ENCODE assay signal across 14 cellular contexts in genomic region chr5:177025139-177025538, GRCh38. TPM values are rescaled to one million over a fixed set of nuclear protein-coding genes. Genes with fewer than 3 reads are reported as not detected.
DNase-seq lines count a peak whose midpoint lies in the region; ATAC-seq and TF ChIP-seq lines count a peak whose summit lies in the region.
"Had no signal": no experiment of that assay in that cellular context is flagged by ENCODE, and none has a peak within 500 bp of the region (broad histone marks: within the 10 kb centered on the region; RNA-seq: fewer than 3 reads in every experiment).

No MANE protein-coding gene starts in this region.

- H3K9ac ChIP-seq in SK-N-SH: no peak overlapping the region

- H3K36me3 Mint-ChIP-seq in IgD-negative memory B cell (peaks cover 2% of the 10 kb centered on the region), brain (peaks cover 53% of the 10 kb centered on the region), natural killer cell (no peaks in the 10 kb centered on the region)

- DNase-seq in SK-N-SH (no peak), natural killer cell (no peak), NCI-H446 treated with DMSO at 0.1 percent for 48 hours (lab: John Stamatoyannopoulos, UW) (no peak), Peyer's patch (no peak), kidney glomerular epithelial cell (lab: John Stamatoyannopoulos, UW) (no peak)
- DNase-seq: activated CD4-positive, alpha-beta T cell treated with anti-CD3 and anti-CD28 coated beads, Interleukin-2, amount 10 ng/mL, durations not matched to agents 24 days and 14 days; aorta; NCI-H1930; NCI-H526; stimulated activated naive CD4-positive, alpha-beta T cell treated with Interleukin-2 at 50 U/mL for 16 hours; uterus had no signal

- TF ChIP-seq POLR2A in Peyer's patch (IDR thresholded peaks at IDR 0.05): no peak

- H3K4me3 ChIP-seq in SK-N-SH (ENCODE audit: low read depth in 2 of 2, low read length in 1 of 2): no peak overlapping the region
- no peak overlapping the region for H3K4me3 ChIP-seq in Peyer's patch
- H3K4me3 ChIP-seq: uterus had no signal

- no peak for ATAC-seq in SK-N-SH treated with all-trans-retinoic acid at 6 μM for 48 hours
- ATAC-seq in natural killer cell: no peak

- 94% methylated on average over 3 of the region's 3 CpGs for whole genome bisulfite sequencing in SK-N-SH (ENCODE audit: low lambda C conversion rate)

- H3K4me1 Mint-ChIP-seq in IgD-negative memory B cell (peaks cover 16 to 32% (median 18%) of the 10 kb centered on the region in 3 donors), brain (peaks cover 45% of the 10 kb centered on the region), natural killer cell (peaks cover 38 to 43% of the 10 kb centered on the region in 2 donors)

- intact Hi-C loops in natural killer cell (cut with micrococcal nuclease): no loop called here

- H2AFZ ChIP-seq in SK-N-SH (ENCODE audit: low read depth): no peak overlapping the region

- no peak overlapping the region for H3K4me2 ChIP-seq in SK-N-SH

- H3K36me3 ChIP-seq in SK-N-SH (replicated peaks in 1 of 2; ENCODE audit: control insufficient read depth in 1 of 2, insufficient read depth in 2 of 2, low read length in 1 of 2) (peaks cover 6 to 15% of the 10 kb centered on the region in 2 experiments), Peyer's patch (no peaks in the 10 kb centered on the region)
- H3K36me3 ChIP-seq: uterus had no signal

- TF ChIP-seq CTCF in SK-N-SH (IDR thresholded peaks at IDR 0.05) (no peak), brain (conservative IDR thresholded peaks at IDR 0.05) (no peak), natural killer cell (IDR thresholded peaks at IDR 0.05) (no peak), Peyer's patch (IDR thresholded peaks at IDR 0.05) (no peak)

- TF ChIP-seq RAD21 in SK-N-SH (IDR thresholded peaks at IDR 0.05; ENCODE audit: low read length): no peak

- H3K79me2 ChIP-seq in SK-N-SH (ENCODE audit: insufficient read depth): peaks cover 76% of the 10 kb centered on the region

- H3K27ac Mint-ChIP-seq in IgD-negative memory B cell: peak overlapping the region in 2 of 3 donors; percentile 18 to 29
- H3K27ac Mint-ChIP-seq in brain: peak overlapping the region; percentile 59 to 88 (median 82)
- H3K27ac Mint-ChIP-seq in natural killer cell: peak overlapping the region; percentile 34 to 76
- H3K27ac Mint-ChIP-seq: activated CD4-positive, alpha-beta T cell treated with anti-CD3 and anti-CD28 coated beads, Interleukin-2, amount 10 ng/mL, durations not matched to agents 24 days and 14 days had no signal

- no peak for TF ChIP-seq EP300 in SK-N-SH (IDR thresholded peaks at IDR 0.05; ENCODE audit: borderline replicate concordance in 1 of 2, low read depth in 1 of 2, low read length in 1 of 2)

- H3K9me3 Mint-ChIP-seq in IgD-negative memory B cell (no peaks in the 10 kb centered on the region), brain (peaks cover 0 to 5% (median 4%) of the 10 kb centered on the region in 5 experiments), natural killer cell (no peaks in the 10 kb centered on the region)
- H3K9me3 Mint-ChIP-seq: activated CD4-positive, alpha-beta T cell treated with anti-CD3 and anti-CD28 coated beads, Interleukin-2, amount 10 ng/mL, durations not matched to agents 24 days and 14 days had no signal

- no peaks in the 10 kb centered on the region for H3K9me3 ChIP-seq in SK-N-SH
- no peaks in the 10 kb centered on the region for H3K9me3 ChIP-seq in Peyer's patch
- H3K9me3 ChIP-seq: uterus had no signal

- no peaks in the 10 kb centered on the region for H3K27me3 ChIP-seq in SK-N-SH (ENCODE audit: insufficient read depth)
- H3K27me3 ChIP-seq in Peyer's patch: no peaks in the 10 kb centered on the region
- H3K27me3 ChIP-seq: uterus had no signal

- POLR2A ChIA-PET in SK-N-SH (lab: Yijun Ruan, JAX): no interaction called here

- no peaks in the 10 kb centered on the region for H4K20me1 ChIP-seq in SK-N-SH (ENCODE audit: insufficient read depth)

- peaks cover 0 to 5% of the 10 kb centered on the region in 2 experiments; a peak in 1 of 4 replicates for H3K4me1 ChIP-seq in SK-N-SH (ENCODE audit: control insufficient read depth in 1 of 2, insufficient read depth in 2 of 2, low read depth in 1 of 2, low read length in 1 of 2)
- H3K4me1 ChIP-seq in Peyer's patch: peaks cover 0 to 21% (median 5%) of the 10 kb centered on the region in 4 donors

- no peaks in the 10 kb centered on the region for H3K9me2 ChIP-seq in SK-N-SH

- H3K27ac ChIP-seq in SK-N-SH (ENCODE audit: low read depth in 2 of 2, low read length in 1 of 2) (no peak overlapping the region), Peyer's patch (no peak overlapping the region)
- H3K27ac ChIP-seq: uterus had no signal

- CTCF ChIA-PET in SK-N-SH (lab: Yijun Ruan, JAX): interaction anchor here (1.6 kb wide), 1 partner anchor 364 kb away, joined by 7 read pairs; no protein-coding TSS in a partner anchor

- no peaks in the 10 kb centered on the region for H3K27me3 Mint-ChIP-seq in IgD-negative memory B cell
- H3K27me3 Mint-ChIP-seq in brain: peaks cover 3% of the 10 kb centered on the region
- H3K27me3 Mint-ChIP-seq in natural killer cell (ENCODE audit: low read depth in 2 of 2): no peaks in the 10 kb centered on the region
- H3K27me3 Mint-ChIP-seq: activated CD4-positive, alpha-beta T cell treated with anti-CD3 and anti-CD28 coated beads, Interleukin-2, amount 10 ng/mL, durations not matched to agents 24 days and 14 days had no signal

- H3K4me3 Mint-ChIP-seq in IgD-negative memory B cell (peak overlapping the region in 3 of 4 donors; percentile 28 to 57 (median 40)), brain (peak overlapping the region; percentile 69 to 88 (median 76)), natural killer cell (peak overlapping the region; percentile 32)

- peaks cover 10% of the 10 kb centered on the region for H3F3A ChIP-seq in SK-N-SH (replicated peaks; ENCODE audit: insufficient read depth)

TF ChIP-seq in SK-N-SH, 30 proteins besides CTCF, POLR2A, EP300 and RAD21 (continues in another document):
- peak; percentile 12; the same call in 1 of the 2 replicates for TF ChIP-seq NFIC (IDR thresholded peaks at IDR 0.05; ENCODE audit: borderline replicate concordance)
- no peak for TF ChIP-seq ZBTB33 (IDR thresholded peaks at IDR 0.05; ENCODE audit: borderline replicate concordance, low read depth)
- no peak for TF ChIP-seq TEAD4 (IDR thresholded peaks at IDR 0.05; ENCODE audit: borderline replicate concordance, insufficient read depth)
- TF ChIP-seq MEF2A (IDR thresholded peaks at IDR 0.05; ENCODE audit: borderline replicate concordance, low read depth): no peak

TF ChIP-seq in SK-N-SH treated with all-trans-retinoic acid at 6 μM for 48 hours, 23 proteins besides CTCF, POLR2A, EP300 and RAD21:
- TF ChIP-seq ESRRG (CRISPR knock-in tag; IDR thresholded peaks at IDR 0.05): no peak
- TF ChIP-seq GLIS3 (CRISPR knock-in tag; IDR thresholded peaks at IDR 0.05): no peak
- TF ChIP-seq ZNF8 (CRISPR knock-in tag; IDR thresholded peaks at IDR 0.05): no peak
- TF ChIP-seq CREB5 (CRISPR knock-in tag; IDR thresholded peaks at IDR 0.05; ENCODE audit: low read depth): no peak
- TF ChIP-seq, protein P1, sequence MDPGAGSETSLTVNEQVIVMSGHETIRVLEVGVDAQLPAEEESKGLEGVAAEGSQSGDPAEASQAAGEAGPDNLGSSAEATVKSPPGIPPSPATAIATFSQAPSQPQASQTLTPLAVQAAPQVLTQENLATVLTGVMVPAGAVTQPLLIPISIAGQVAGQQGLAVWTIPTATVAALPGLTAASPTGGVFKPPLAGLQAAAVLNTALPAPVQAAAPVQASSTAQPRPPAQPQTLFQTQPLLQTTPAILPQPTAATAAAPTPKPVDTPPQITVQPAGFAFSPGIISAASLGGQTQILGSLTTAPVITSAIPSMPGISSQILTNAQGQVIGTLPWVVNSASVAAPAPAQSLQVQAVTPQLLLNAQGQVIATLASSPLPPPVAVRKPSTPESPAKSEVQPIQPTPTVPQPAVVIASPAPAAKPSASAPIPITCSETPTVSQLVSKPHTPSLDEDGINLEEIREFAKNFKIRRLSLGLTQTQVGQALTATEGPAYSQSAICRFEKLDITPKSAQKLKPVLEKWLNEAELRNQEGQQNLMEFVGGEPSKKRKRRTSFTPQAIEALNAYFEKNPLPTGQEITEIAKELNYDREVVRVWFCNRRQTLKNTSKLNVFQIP (CRISPR knock-in tag; IDR thresholded peaks at IDR 0.05; ENCODE audit: borderline replicate concordance, low read depth): no peak
- TF ChIP-seq ZC3H10 (CRISPR knock-in tag; IDR thresholded peaks at IDR 0.05): no peak
TF ChIP-seq in SK-N-SH treated with all-trans-retinoic acid at 6 μM for 48 hours: peak in this region for 0.

RNA-seq across cellular contexts. Expression of gene ZNF346, which starts 2.6 kb away (rescaled TPM):
- 15.1 and 19.6 TPM in 2 replicates for polyA plus RNA-seq in SK-N-SH (2012; rRNA removed)
- 10.7 and 13.6 TPM in 2 replicates for polyA plus RNA-seq in SK-N-SH (2012; cell fraction: cytosol; rRNA removed)
- polyA plus RNA-seq in SK-N-SH (2012; cell fraction: nucleus; rRNA removed): 18.3 and 24.5 TPM in 2 replicates
- polyA plus RNA-seq in IgD-negative memory B cell: 17.7 TPM
- polyA plus RNA-seq in brain (ENCODE audit: insufficient read depth, low read depth, low replicate concordance): 16.9 TPM
- 10 to 100 TPM; 20.2 to 27.9 (median 21.6) TPM for total RNA-seq in natural killer cell
- total RNA-seq in Peyer's patch: 10 to 100 TPM; 15.9 to 27.3 (median 20.0) TPM

RNA-seq across cellular contexts. Expression of gene UIMC1, which starts 18.6 kb away (rescaled TPM):
- 19.9 and 24.3 TPM in 2 replicates for polyA plus RNA-seq in SK-N-SH (2012; rRNA removed)
- polyA plus RNA-seq in SK-N-SH (2012; cell fraction: cytosol; rRNA removed): 23.5 and 25.1 TPM in 2 replicates
- 25.8 and 39.3 TPM in 2 replicates for polyA plus RNA-seq in SK-N-SH (2012; cell fraction: nucleus; rRNA removed)
- polyA plus RNA-seq in IgD-negative memory B cell: 37.3 TPM
- polyA plus RNA-seq in brain (ENCODE audit: insufficient read depth, low read depth, low replicate concordance): 12.3 TPM
- total RNA-seq in natural killer cell: 10 to 100 TPM; 55.1 to 75.7 (median 57.3) TPM
- total RNA-seq in Peyer's patch: 100 to 1,000 TPM in 1 of 4 donors, 10 to 100 TPM in 3; 22.4 to 111 (median 41.3) TPM

Comparison
In these comparisons a context has a peak if more than half of its experiments do, and no peak if none do; other contexts are left out.
1. H3K27ac Mint-ChIP-seq: peak in every context shown above with its lines; median percentile 82 in brain; 55 in natural killer cell; 24 in IgD-negative memory B cell.